Comparison of ENCODE assay signal across 1 cellular context in genomic region chr12:101204598-101205304, GRCh38.
TF ChIP-seq lines count a peak whose summit lies in the region.

No MANE protein-coding gene starts in this region.

TF ChIP-seq in GM12878, 131 proteins besides CTCF, POLR2A, EP300 and RAD21 (continued from another document):
- TF ChIP-seq MLLT1 (IDR thresholded peaks at IDR 0.05), result no peak
- no peak for TF ChIP-seq MYC (IDR thresholded peaks at IDR 0.05; ENCODE audit: insufficient read depth, insufficient read length, insufficient replicate concordance, low read length, severe bottlenecking)
- no peak for TF ChIP-seq HSF1 (IDR thresholded peaks at IDR 0.05; ENCODE audit: low read depth, low read length)
- no peak for TF ChIP-seq RELB (IDR thresholded peaks at IDR 0.05; ENCODE audit: low read depth)
- TF ChIP-seq PKNOX1 (IDR thresholded peaks at IDR 0.05), result no peak
- no peak for TF ChIP-seq PML (IDR thresholded peaks at IDR 0.05; ENCODE audit: low read length)
- TF ChIP-seq CEBPB (IDR thresholded peaks at IDR 0.05; ENCODE audit: borderline replicate concordance in 1 of 2, low read depth in 2 of 2, low read length in 2 of 2), result no peak
- TF ChIP-seq CREB1 (IDR thresholded peaks at IDR 0.05; ENCODE audit: low read depth), result no peak
- no peak for TF ChIP-seq SIN3A (IDR thresholded peaks at IDR 0.05; ENCODE audit: low read depth, low read length)
- TF ChIP-seq BACH1 (IDR thresholded peaks at IDR 0.05; ENCODE audit: borderline replicate concordance), result no peak
- no peak for TF ChIP-seq WRNIP1 (IDR thresholded peaks at IDR 0.05; ENCODE audit: borderline replicate concordance, low read depth, low read length)
- no peak for TF ChIP-seq SIX5 (IDR thresholded peaks at IDR 0.05; ENCODE audit: low read depth, low read length, severe bottlenecking)
- no peak for TF ChIP-seq ZBTB33 (IDR thresholded peaks at IDR 0.05)
- no peak for TF ChIP-seq IKZF2 (IDR thresholded peaks at IDR 0.05)
- no peak for TF ChIP-seq RAD51 (IDR thresholded peaks at IDR 0.05)
- TF ChIP-seq FOXM1 (IDR thresholded peaks at IDR 0.05; ENCODE audit: low read depth, low read length), result no peak
- no peak for TF ChIP-seq MXI1 (IDR thresholded peaks at IDR 0.05; ENCODE audit: low read depth, low read length)
TF ChIP-seq in GM12878: peak in this region for 0.
